ENCODE assay signal across 1 cellular context in the genomic region with DNA sequence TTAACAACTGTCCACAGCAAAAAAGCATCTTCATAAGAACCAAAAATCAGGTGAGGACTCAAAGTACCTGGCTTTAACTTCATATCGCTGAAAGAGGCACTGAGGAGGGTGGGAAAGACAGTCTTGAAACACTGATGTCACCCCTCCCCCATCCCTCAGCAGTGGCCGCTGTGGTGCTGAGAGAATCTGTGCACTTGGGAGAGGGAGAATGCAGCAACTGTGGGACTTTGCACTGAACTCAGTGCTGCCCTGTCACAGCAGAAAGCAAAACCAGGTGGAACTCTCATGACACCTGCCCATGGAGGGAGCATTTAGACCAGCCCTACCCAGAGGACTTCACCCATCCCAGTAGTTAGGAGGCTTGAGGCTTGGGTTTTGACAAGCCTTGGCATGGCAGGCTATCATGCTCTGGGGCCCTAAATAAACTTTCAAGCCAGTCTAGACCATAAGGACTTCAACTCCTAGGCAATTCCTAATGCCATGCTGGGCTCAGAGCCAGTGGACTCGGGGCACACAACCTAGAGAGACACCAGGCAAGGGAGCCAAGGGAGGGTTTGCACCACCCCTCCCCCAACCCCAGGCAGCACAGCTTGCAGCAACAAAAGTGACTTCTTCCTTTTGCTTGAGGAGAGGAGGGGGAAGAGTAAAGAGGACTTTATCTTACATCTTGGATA.
TF ChIP-seq lines count a peak whose summit lies in the region.

No MANE protein-coding gene starts in this region.

TF ChIP-seq in HepG2, 621 proteins besides CTCF, POLR2A, EP300 and RAD21 (continued from another document and continues in another):
- TF ChIP-seq, protein P1, sequence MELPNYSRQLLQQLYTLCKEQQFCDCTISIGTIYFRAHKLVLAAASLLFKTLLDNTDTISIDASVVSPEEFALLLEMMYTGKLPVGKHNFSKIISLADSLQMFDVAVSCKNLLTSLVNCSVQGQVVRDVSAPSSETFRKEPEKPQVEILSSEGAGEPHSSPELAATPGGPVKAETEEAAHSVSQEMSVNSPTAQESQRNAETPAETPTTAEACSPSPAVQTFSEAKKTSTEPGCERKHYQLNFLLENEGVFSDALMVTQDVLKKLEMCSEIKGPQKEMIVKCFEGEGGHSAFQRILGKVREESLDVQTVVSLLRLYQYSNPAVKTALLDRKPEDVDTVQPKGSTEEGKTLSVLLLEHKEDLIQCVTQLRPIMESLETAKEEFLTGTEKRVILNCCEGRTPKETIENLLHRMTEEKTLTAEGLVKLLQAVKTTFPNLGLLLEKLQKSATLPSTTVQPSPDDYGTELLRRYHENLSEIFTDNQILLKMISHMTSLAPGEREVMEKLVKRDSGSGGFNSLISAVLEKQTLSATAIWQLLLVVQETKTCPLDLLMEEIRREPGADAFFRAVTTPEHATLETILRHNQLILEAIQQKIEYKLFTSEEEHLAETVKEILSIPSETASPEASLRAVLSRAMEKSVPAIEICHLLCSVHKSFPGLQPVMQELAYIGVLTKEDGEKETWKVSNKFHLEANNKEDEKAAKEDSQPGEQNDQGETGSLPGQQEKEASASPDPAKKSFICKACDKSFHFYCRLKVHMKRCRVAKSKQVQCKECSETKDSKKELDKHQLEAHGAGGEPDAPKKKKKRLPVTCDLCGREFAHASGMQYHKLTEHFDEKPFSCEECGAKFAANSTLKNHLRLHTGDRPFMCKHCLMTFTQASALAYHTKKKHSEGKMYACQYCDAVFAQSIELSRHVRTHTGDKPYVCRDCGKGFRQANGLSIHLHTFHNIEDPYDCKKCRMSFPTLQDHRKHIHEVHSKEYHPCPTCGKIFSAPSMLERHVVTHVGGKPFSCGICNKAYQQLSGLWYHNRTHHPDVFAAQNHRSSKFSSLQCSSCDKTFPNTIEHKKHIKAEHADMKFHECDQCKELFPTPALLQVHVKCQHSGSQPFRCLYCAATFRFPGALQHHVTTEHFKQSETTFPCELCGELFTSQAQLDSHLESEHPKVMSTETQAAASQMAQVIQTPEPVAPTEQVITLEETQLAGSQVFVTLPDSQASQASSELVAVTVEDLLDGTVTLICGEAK (IDR thresholded peaks at IDR 0.05), result no peak
- TF ChIP-seq, protein P1 (CRISPR knock-in tag; IDR thresholded peaks at IDR 0.05), result no peak
- no peak for TF ChIP-seq CHD4 (IDR thresholded peaks at IDR 0.05; ENCODE audit: borderline replicate concordance, low read length)
- TF ChIP-seq ZFP82 (CRISPR knock-in tag; IDR thresholded peaks at IDR 0.05; ENCODE audit: borderline replicate concordance), result no peak
- no peak for TF ChIP-seq ISX (CRISPR knock-in tag; conservative IDR thresholded peaks at IDR 0.05)
- TF ChIP-seq ZNF570 (CRISPR knock-in tag; IDR thresholded peaks at IDR 0.05; ENCODE audit: borderline replicate concordance), result no peak
- TF ChIP-seq TBX3 (IDR thresholded peaks at IDR 0.05; ENCODE audit: borderline replicate concordance), result no peak
- TF ChIP-seq, protein P2, sequence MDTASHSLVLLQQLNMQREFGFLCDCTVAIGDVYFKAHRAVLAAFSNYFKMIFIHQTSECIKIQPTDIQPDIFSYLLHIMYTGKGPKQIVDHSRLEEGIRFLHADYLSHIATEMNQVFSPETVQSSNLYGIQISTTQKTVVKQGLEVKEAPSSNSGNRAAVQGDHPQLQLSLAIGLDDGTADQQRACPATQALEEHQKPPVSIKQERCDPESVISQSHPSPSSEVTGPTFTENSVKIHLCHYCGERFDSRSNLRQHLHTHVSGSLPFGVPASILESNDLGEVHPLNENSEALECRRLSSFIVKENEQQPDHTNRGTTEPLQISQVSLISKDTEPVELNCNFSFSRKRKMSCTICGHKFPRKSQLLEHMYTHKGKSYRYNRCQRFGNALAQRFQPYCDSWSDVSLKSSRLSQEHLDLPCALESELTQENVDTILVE (CRISPR knock-in tag; IDR thresholded peaks at IDR 0.05), result no peak
- no peak for TF ChIP-seq GABPA (IDR thresholded peaks at IDR 0.05; ENCODE audit: low read depth, low read length)
- no peak for TF ChIP-seq GABPA (CRISPR knock-in tag; IDR thresholded peaks at IDR 0.05; ENCODE audit: low read depth)
- no peak for TF ChIP-seq ZFAT (CRISPR knock-in tag; conservative IDR thresholded peaks at IDR 0.05)
- TF ChIP-seq ZNF264 (CRISPR knock-in tag; IDR thresholded peaks at IDR 0.05), result peak; percentile 72; the same call in 1 of the 2 replicates
- TF ChIP-seq, protein P3, sequence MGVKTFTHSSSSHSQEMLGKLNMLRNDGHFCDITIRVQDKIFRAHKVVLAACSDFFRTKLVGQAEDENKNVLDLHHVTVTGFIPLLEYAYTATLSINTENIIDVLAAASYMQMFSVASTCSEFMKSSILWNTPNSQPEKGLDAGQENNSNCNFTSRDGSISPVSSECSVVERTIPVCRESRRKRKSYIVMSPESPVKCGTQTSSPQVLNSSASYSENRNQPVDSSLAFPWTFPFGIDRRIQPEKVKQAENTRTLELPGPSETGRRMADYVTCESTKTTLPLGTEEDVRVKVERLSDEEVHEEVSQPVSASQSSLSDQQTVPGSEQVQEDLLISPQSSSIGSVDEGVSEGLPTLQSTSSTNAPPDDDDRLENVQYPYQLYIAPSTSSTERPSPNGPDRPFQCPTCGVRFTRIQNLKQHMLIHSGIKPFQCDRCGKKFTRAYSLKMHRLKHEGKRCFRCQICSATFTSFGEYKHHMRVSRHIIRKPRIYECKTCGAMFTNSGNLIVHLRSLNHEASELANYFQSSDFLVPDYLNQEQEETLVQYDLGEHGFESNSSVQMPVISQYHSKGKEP (CRISPR knock-in tag; IDR thresholded peaks at IDR 0.05), result no peak
- TF ChIP-seq JARID2 (CRISPR knock-in tag; IDR thresholded peaks at IDR 0.05; ENCODE audit: insufficient replicate concordance), result no peak
- no peak for TF ChIP-seq MATR3 (CRISPR knock-in tag; IDR thresholded peaks at IDR 0.05)
- TF ChIP-seq ZFY (CRISPR knock-in tag; IDR thresholded peaks at IDR 0.05), result no peak
- TF ChIP-seq ZNF33A (CRISPR knock-in tag; IDR thresholded peaks at IDR 0.05; ENCODE audit: borderline replicate concordance), result no peak
- no peak for TF ChIP-seq KDM2A (CRISPR knock-in tag; IDR thresholded peaks at IDR 0.05; ENCODE audit: borderline replicate concordance, low read depth)
- TF ChIP-seq, protein P4, sequence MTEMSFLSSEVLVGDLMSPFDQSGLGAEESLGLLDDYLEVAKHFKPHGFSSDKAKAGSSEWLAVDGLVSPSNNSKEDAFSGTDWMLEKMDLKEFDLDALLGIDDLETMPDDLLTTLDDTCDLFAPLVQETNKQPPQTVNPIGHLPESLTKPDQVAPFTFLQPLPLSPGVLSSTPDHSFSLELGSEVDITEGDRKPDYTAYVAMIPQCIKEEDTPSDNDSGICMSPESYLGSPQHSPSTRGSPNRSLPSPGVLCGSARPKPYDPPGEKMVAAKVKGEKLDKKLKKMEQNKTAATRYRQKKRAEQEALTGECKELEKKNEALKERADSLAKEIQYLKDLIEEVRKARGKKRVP (CRISPR knock-in tag; IDR thresholded peaks at IDR 0.05), result no peak
- TF ChIP-seq ARHGAP35 (CRISPR knock-in tag; IDR thresholded peaks at IDR 0.05; ENCODE audit: borderline replicate concordance), result no peak
- TF ChIP-seq, protein P5, sequence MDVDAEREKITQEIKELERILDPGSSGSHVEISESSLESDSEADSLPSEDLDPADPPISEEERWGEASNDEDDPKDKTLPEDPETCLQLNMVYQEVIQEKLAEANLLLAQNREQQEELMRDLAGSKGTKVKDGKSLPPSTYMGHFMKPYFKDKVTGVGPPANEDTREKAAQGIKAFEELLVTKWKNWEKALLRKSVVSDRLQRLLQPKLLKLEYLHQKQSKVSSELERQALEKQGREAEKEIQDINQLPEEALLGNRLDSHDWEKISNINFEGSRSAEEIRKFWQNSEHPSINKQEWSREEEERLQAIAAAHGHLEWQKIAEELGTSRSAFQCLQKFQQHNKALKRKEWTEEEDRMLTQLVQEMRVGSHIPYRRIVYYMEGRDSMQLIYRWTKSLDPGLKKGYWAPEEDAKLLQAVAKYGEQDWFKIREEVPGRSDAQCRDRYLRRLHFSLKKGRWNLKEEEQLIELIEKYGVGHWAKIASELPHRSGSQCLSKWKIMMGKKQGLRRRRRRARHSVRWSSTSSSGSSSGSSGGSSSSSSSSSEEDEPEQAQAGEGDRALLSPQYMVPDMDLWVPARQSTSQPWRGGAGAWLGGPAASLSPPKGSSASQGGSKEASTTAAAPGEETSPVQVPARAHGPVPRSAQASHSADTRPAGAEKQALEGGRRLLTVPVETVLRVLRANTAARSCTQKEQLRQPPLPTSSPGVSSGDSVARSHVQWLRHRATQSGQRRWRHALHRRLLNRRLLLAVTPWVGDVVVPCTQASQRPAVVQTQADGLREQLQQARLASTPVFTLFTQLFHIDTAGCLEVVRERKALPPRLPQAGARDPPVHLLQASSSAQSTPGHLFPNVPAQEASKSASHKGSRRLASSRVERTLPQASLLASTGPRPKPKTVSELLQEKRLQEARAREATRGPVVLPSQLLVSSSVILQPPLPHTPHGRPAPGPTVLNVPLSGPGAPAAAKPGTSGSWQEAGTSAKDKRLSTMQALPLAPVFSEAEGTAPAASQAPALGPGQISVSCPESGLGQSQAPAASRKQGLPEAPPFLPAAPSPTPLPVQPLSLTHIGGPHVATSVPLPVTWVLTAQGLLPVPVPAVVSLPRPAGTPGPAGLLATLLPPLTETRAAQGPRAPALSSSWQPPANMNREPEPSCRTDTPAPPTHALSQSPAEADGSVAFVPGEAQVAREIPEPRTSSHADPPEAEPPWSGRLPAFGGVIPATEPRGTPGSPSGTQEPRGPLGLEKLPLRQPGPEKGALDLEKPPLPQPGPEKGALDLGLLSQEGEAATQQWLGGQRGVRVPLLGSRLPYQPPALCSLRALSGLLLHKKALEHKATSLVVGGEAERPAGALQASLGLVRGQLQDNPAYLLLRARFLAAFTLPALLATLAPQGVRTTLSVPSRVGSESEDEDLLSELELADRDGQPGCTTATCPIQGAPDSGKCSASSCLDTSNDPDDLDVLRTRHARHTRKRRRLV (CRISPR knock-in tag; IDR thresholded peaks at IDR 0.05), result no peak
- TF ChIP-seq ZNF292 (CRISPR knock-in tag; IDR thresholded peaks at IDR 0.05; ENCODE audit: borderline replicate concordance, low read depth), result peak; percentile 92; the same call in 1 of the 2 replicates
- TF ChIP-seq HNF1A (IDR thresholded peaks at IDR 0.05; ENCODE audit: low read depth), result no peak
- no peak for TF ChIP-seq HNF1A (CRISPR knock-in tag; IDR thresholded peaks at IDR 0.05; ENCODE audit: borderline replicate concordance)
- no peak for TF ChIP-seq ATF3 (CRISPR knock-in tag; IDR thresholded peaks at IDR 0.05)
